12 cellular contexts compared by ENCODE assay signal in genomic region chr5:125559296-125559695, GRCh38.
DNase-seq lines count a peak whose midpoint lies in the region; ATAC-seq and TF ChIP-seq lines count a peak whose summit lies in the region.
"Had no signal": no experiment of that assay in that cellular context is flagged by ENCODE, and none has a peak within 500 bp of the region (broad histone marks: within the 10 kb centered on the region; RNA-seq: fewer than 3 reads in every experiment).

No MANE protein-coding gene starts in this region.

- DNase-seq in HFFc6, result peak; percentile 29
- DNase-seq in astrocyte of the spinal cord (ENCODE audit: low read depth, low spot score), result peak; percentile 94
- DNase-seq in islet precursor cell, result peak; percentile 61
- DNase-seq in activated CD4-positive, alpha-beta T cell treated with anti-CD3 and anti-CD28 coated beads for 1 hour, result no peak
- DNase-seq in NCI-H526 (lab: John Stamatoyannopoulos, UW), result no peak
- DNase-seq: lower lobe of right lung, NCI-H2081 had no signal

- H3K36me3 ChIP-seq in ACC112 (ENCODE audit: insufficient read depth, low read length), result no peaks in the 10 kb centered on the region
- H3K36me3 ChIP-seq: BLaER1 treated with 17β-estradiol and CSF1 and Interleukin-3, amounts not matched to agents 10 nM and 100 nM; lower lobe of right lung had no signal

- H3K4me3 Mint-ChIP-seq in HFFc6, result no peak overlapping the region

- H3K27ac ChIP-seq in ACC112 (ENCODE audit: low read depth, low read length), result peak overlapping the region; percentile 11; the same call in 1 of the 2 replicates
- H3K27ac ChIP-seq: BLaER1 treated with 17β-estradiol and CSF1 and Interleukin-3, amounts not matched to agents 10 nM and 100 nM; HL-60; lower lobe of right lung had no signal

- H3K27me3 Mint-ChIP-seq in HFFc6 (ENCODE audit: insufficient read depth), result peaks cover 2% of the 10 kb centered on the region; the same call in 1 of the 2 replicates

- H3K79me2 ChIP-seq in ACC112 (ENCODE audit: control insufficient read depth, insufficient read depth, low read length, unreplicated experiment), result no peaks in the 10 kb centered on the region

- no peaks in the 10 kb centered on the region for H3K27me3 ChIP-seq in ACC112 (ENCODE audit: insufficient read depth, low read length)
- H3K27me3 ChIP-seq: BLaER1 treated with 17β-estradiol and CSF1 and Interleukin-3, amounts not matched to agents 10 nM and 100 nM had no signal

- ATAC-seq in HG03457 (IDR thresholded peaks at IDR 0.05; ENCODE audit: unreplicated experiment) (no peak), GM18520 (IDR thresholded peaks at IDR 0.05; ENCODE audit: unreplicated experiment) (no peak)

- no peaks in the 10 kb centered on the region for H3K4me1 Mint-ChIP-seq in HFFc6 (ENCODE audit: low read depth)

- no peak overlapping the region for H3K27ac Mint-ChIP-seq in HFFc6

- H3K4me1 ChIP-seq in ACC112 (ENCODE audit: control insufficient read depth, insufficient read depth, low read length, unreplicated experiment), result peaks cover 22% of the 10 kb centered on the region
- H3K4me1 ChIP-seq: lower lobe of right lung had no signal

- H2AFZ ChIP-seq in ACC112 (ENCODE audit: low read length, unreplicated experiment), result no peak overlapping the region

- H3K4me3 ChIP-seq in ACC112 (ENCODE audit: low read depth, low read length) (peak overlapping the region; percentile 10; the same call in 1 of the 2 replicates), astrocyte of the spinal cord (ENCODE audit: low read depth, low read length) (no peak overlapping the region)
- H3K4me3 ChIP-seq: BLaER1 treated with 17β-estradiol and CSF1 and Interleukin-3, amounts not matched to agents 10 nM and 100 nM; lower lobe of right lung had no signal

- H3K9me3 Mint-ChIP-seq in HFFc6, result peaks cover 12% of the 10 kb centered on the region; the same call in 1 of the 2 replicates

- in situ Hi-C loops in astrocyte of the spinal cord (cut with HindIII; ENCODE audit: low sequenced_read_pairs), result no loop called here

- TF ChIP-seq CTCF in HFFc6 (IDR thresholded peaks at IDR 0.05) (no peak), astrocyte of the spinal cord (IDR thresholded peaks at IDR 0.05; ENCODE audit: low read depth, low read length) (no peak)

- no peaks in the 10 kb centered on the region for H3K36me3 Mint-ChIP-seq in HFFc6 (ENCODE audit: low read depth)

Comparison
In these comparisons a context has a peak if more than half of its experiments do, and no peak if none do; other contexts are left out.
1. DNase-seq: peak in HFFc6 (single experiment), astrocyte of the spinal cord (single experiment) and islet precursor cell (single experiment); none in activated CD4-positive, alpha-beta T cell treated with anti-CD3 and anti-CD28 coated beads for 1 hour (single experiment) and NCI-H526 (0 of 2).